ENCODE assay signal across 16 cellular contexts in genomic region chr5:43203373-43203772, GRCh38. TPM values are rescaled to one million over a fixed set of nuclear protein-coding genes. Genes with fewer than 3 reads are reported as not detected.
DNase-seq lines count a peak whose midpoint lies in the region; ATAC-seq, FAIRE-seq and TF ChIP-seq lines count a peak whose summit lies in the region.
"Had no signal": no experiment of that assay in that cellular context is flagged by ENCODE, and none has a peak within 500 bp of the region (broad histone marks: within the 10 kb centered on the region; RNA-seq: fewer than 3 reads in every experiment).

No MANE protein-coding gene starts in this region.

- H3K4me3 ChIP-seq in fibroblast of mammary gland (ENCODE audit: control insufficient read depth, low read depth, low read length) = no peak overlapping the region
- H3K4me3 ChIP-seq: BLaER1, PC-9 had no signal

- intact Hi-C loops in activated CD8-positive, alpha-beta T cell treated with anti-CD3 and anti-CD28 coated beads for 36 hours (cut with micrococcal nuclease) = no loop called here

- peaks cover 6% of the 10 kb centered on the region for H3K27me3 Mint-ChIP-seq in activated CD8-positive, alpha-beta T cell treated with anti-CD3 and anti-CD28 coated beads for 36 hours
- peaks cover 3% of the 10 kb centered on the region for H3K27me3 Mint-ChIP-seq in nephron progenitor cell (ENCODE audit: low read depth, poor library complexity)

- no peaks in the 10 kb centered on the region for H3K9me3 Mint-ChIP-seq in activated CD8-positive, alpha-beta T cell treated with anti-CD3 and anti-CD28 coated beads for 36 hours
- peaks cover 5% of the 10 kb centered on the region for H3K9me3 Mint-ChIP-seq in nephron progenitor cell
- H3K9me3 Mint-ChIP-seq: T-helper 1 cell treated with Interleukin-12 subunit alpha and Interleukin-12 subunit beta and Interleukin-4 antibody, amounts not matched to agents 30 μg/mL and 1 μg/mL, for 36 hours had no signal

- CTCF ChIA-PET in activated CD8-positive, alpha-beta T cell treated with anti-CD3 and anti-CD28 coated beads for 36 hours (lab: Charles Lee) = interaction anchor here (2.5 kb wide), 1 partner anchor 7 kb away, joined by 5 read pairs; no protein-coding TSS in a partner anchor

- FAIRE-seq in RCC 7860 (lab: Jason Lieb, UNC) = peak; percentile 4
- FAIRE-seq: HepG2 had no signal

- no peak overlapping the region for H3K4me3 Mint-ChIP-seq in activated CD8-positive, alpha-beta T cell treated with anti-CD3 and anti-CD28 coated beads for 36 hours
- H3K4me3 Mint-ChIP-seq in nephron progenitor cell = no peak overlapping the region
- H3K4me3 Mint-ChIP-seq: T-helper 1 cell treated with Interleukin-12 subunit alpha and Interleukin-12 subunit beta and Interleukin-4 antibody, amounts not matched to agents 30 μg/mL and 1 μg/mL, for 36 hours had no signal

- H3K4me1 Mint-ChIP-seq in activated CD8-positive, alpha-beta T cell treated with anti-CD3 and anti-CD28 coated beads for 36 hours (ENCODE audit: low read depth) = peaks cover 2% of the 10 kb centered on the region
- peaks cover 12% of the 10 kb centered on the region for H3K4me1 Mint-ChIP-seq in nephron progenitor cell

- DNase-seq in HT1080 (ENCODE audit: low read depth) = peak; percentile 34
- peak; percentile 30 for DNase-seq in RCC 7860 (ENCODE audit: low spot score)
- DNase-seq in fibroblast of mammary gland (ENCODE audit: low read depth) = peak; percentile 96
- no peak for DNase-seq in activated CD8-positive, alpha-beta T cell treated with anti-CD3 and anti-CD28 coated beads for 36 hours
- no peak for DNase-seq in nephron progenitor cell
- no peak for DNase-seq in HuH-7.5 (ENCODE audit: low spot score)
- DNase-seq: DMS153, NCI-H1048, NCI-H146, NCI-H748 treated with DMSO at 0.1 percent for 48 hours, PC-9 had no signal

- H3K27ac Mint-ChIP-seq in activated CD8-positive, alpha-beta T cell treated with anti-CD3 and anti-CD28 coated beads for 36 hours = no peak overlapping the region
- H3K27ac Mint-ChIP-seq in nephron progenitor cell = no peak overlapping the region
- H3K27ac Mint-ChIP-seq: T-helper 1 cell treated with Interleukin-12 subunit alpha and Interleukin-12 subunit beta and Interleukin-4 antibody, amounts not matched to agents 30 μg/mL and 1 μg/mL, for 36 hours had no signal

- peak; percentile 14 for TF ChIP-seq CTCF in fibroblast of mammary gland (conservative IDR thresholded peaks at IDR 0.05; ENCODE audit: control insufficient read depth, insufficient read depth, low read depth, low read length)
- no peak for TF ChIP-seq CTCF in activated CD8-positive, alpha-beta T cell treated with anti-CD3 and anti-CD28 coated beads for 36 hours (IDR thresholded peaks at IDR 0.05)
- TF ChIP-seq CTCF in nephron progenitor cell (IDR thresholded peaks at IDR 0.05) = no peak

- POLR2A ChIA-PET in activated CD8-positive, alpha-beta T cell treated with anti-CD3 and anti-CD28 coated beads for 36 hours (lab: Charles Lee) = no interaction called here

- ATAC-seq in activated CD8-positive, alpha-beta T cell treated with anti-CD3 and anti-CD28 coated beads for 36 hours = no peak
- ATAC-seq in GM21825 (IDR thresholded peaks at IDR 0.05; ENCODE audit: unreplicated experiment) = no peak
- ATAC-seq: HepG2, Right ventricle myocardium inferior had no signal

- H3K36me3 Mint-ChIP-seq in activated CD8-positive, alpha-beta T cell treated with anti-CD3 and anti-CD28 coated beads for 36 hours (ENCODE audit: low read depth) = no peaks in the 10 kb centered on the region
- H3K36me3 Mint-ChIP-seq in nephron progenitor cell (ENCODE audit: low read depth) = no peaks in the 10 kb centered on the region

RNA-seq across cellular contexts. Expression of gene NIM1K, which starts 11.3 kb away (rescaled TPM):
- 0.02 TPM in 1 of 2 replicates, not detected in the other for total RNA-seq in HT1080 (2014; rRNA removed; shearing (Covaris generic))
- 0.12 TPM in 1 of 2 replicates, not detected in the other for polyA plus RNA-seq in HT1080 (2015; cell fraction: cytosol; rRNA removed)
- 0.14 TPM in 1 of 2 replicates, not detected in the other for polyA plus RNA-seq in HT1080 (2015; cell fraction: nucleus; rRNA removed)
- 1 to 10 TPM; 2.1 to 3.2 TPM for total RNA-seq in activated CD8-positive, alpha-beta T cell treated with anti-CD3 and anti-CD28 coated beads for 36 hours
- total RNA-seq: HepG2 had no signal

Comparison
In these comparisons a context has a peak if more than half of its experiments do, and no peak if none do; other contexts are left out.
1. DNase-seq: peak in HT1080 (single experiment), RCC 7860 (single experiment) and fibroblast of mammary gland (single experiment); none in activated CD8-positive, alpha-beta T cell treated with anti-CD3 and anti-CD28 coated beads for 36 hours (single experiment), nephron progenitor cell (single experiment) and HuH-7.5 (single experiment).